Comparison of ENCODE assay signal across 15 cellular contexts in the genomic region with DNA sequence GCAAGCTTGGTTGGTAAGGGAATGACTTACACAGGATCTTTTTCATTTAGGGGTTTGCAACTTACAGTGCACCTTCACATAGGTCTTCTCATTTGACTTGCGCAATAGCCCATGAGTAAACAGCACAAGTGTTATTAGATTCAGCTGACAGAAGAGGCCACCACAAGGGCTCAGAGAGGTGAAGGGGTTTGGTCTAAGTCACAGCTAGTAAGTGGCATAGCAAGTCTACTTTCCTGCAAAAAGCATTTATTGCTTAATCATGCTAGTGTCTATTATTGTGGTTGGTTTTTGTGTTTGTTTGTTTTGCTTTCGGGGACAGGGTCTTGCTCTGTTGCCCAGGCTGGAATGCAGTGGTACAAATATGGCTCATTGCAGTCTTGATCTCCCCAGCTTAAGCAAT.
DNase-seq lines count a peak whose midpoint lies in the region; ATAC-seq, FAIRE-seq and TF ChIP-seq lines count a peak whose summit lies in the region.
"Had no signal": no experiment of that assay in that cellular context is flagged by ENCODE, and none has a peak within 500 bp of the region (broad histone marks: within the 10 kb centered on the region; RNA-seq: fewer than 3 reads in every experiment).

No MANE protein-coding gene starts in this region.

- TF ChIP-seq CTCF in PC-9 (conservative IDR thresholded peaks at IDR 0.05) (no peak), hepatocyte (IDR thresholded peaks at IDR 0.05; ENCODE audit: poor library complexity) (no peak), upper lobe of left lung (IDR thresholded peaks at IDR 0.05) (no peak)

- intact Hi-C loops in PC-9 (cut with micrococcal nuclease; ENCODE audit: unreplicated experiment), result loop anchor here (1.0 to 2.0 kb wide), 5 partner anchors 25 to 180 kb away; no protein-coding TSS in a partner anchor

- H3K79me2 ChIP-seq in PC-9 (ENCODE audit: low read depth) (no peaks in the 10 kb centered on the region), hepatocyte (no peaks in the 10 kb centered on the region)

- FAIRE-seq in GM12892 (lab: Jason Lieb, UNC), result no peak

- H2AFZ ChIP-seq in PC-9 (no peak overlapping the region), hepatocyte (no peak overlapping the region)

- H3K4me3 ChIP-seq in PC-9 (peak overlapping the region; percentile 21; the same call in 1 of the 2 replicates), hepatocyte (no peak overlapping the region), upper lobe of left lung (no peak overlapping the region)
- H3K4me3 ChIP-seq: esophagus muscularis mucosa, transverse colon had no signal

- no peaks in the 10 kb centered on the region; the same call in 1 of the 2 replicates for H3K9me3 ChIP-seq in PC-9 (ENCODE audit: insufficient read depth, low read depth)
- H3K9me3 ChIP-seq in hepatocyte (ENCODE audit: low read depth), result no peaks in the 10 kb centered on the region
- H3K9me3 ChIP-seq in upper lobe of left lung, result no peaks in the 10 kb centered on the region
- H3K9me3 ChIP-seq: esophagus muscularis mucosa, transverse colon had no signal

- peak; percentile 61 to 79 for ATAC-seq in upper lobe of left lung (ENCODE audit: low FRiP score in 2 of 2)

- peaks cover 27% of the 10 kb centered on the region for H3F3A ChIP-seq in PC-9 (ENCODE audit: insufficient read depth, low read depth)

- CTCF ChIA-PET in PC-9 (lab: Charles Lee), result interaction anchor here (0.7 kb wide), 2 partner anchors 81 to 85 kb away, joined by 4 to 5 read pairs; no protein-coding TSS in a partner anchor

- TF ChIP-seq POLR2A in upper lobe of left lung (IDR thresholded peaks at IDR 0.05) (no peak), GM12892 (IDR thresholded peaks at IDR 0.05; ENCODE audit: low read depth, low read length) (no peak)

- no TSS peak for BruUV-seq in PC-9 (replicated peaks; lab: Mats Ljungman, UMichigan)

- no peaks in the 10 kb centered on the region for H3K27me3 ChIP-seq in PC-9 (ENCODE audit: insufficient read depth, low read depth)
- H3K27me3 ChIP-seq in hepatocyte, result no peaks in the 10 kb centered on the region
- no peaks in the 10 kb centered on the region for H3K27me3 ChIP-seq in upper lobe of left lung
- H3K27me3 ChIP-seq: esophagus muscularis mucosa, transverse colon had no signal

- no peaks in the 10 kb centered on the region for H3K9me2 ChIP-seq in PC-9 (ENCODE audit: insufficient read depth)
- no peaks in the 10 kb centered on the region for H3K9me2 ChIP-seq in hepatocyte (replicated peaks; ENCODE audit: insufficient read depth)

- peak; percentile 16 to 36 for DNase-seq in SHP77 (lab: John Stamatoyannopoulos, UW)
- DNase-seq in SHP77 treated with DMSO at 0.1 percent for 48 hours (lab: John Stamatoyannopoulos, UW), result no peak
- DNase-seq in PC-9, result peak; percentile 15 to 94
- DNase-seq in hepatocyte (ENCODE audit: low spot score), result peak; percentile 65
- DNase-seq in upper lobe of left lung, result peak in 1 of 2 donors; percentile 73
- no peak for DNase-seq in NCI-H345 treated with DMSO at 0.1 percent for 48 hours (lab: John Stamatoyannopoulos, UW; ENCODE audit: unreplicated experiment)
- no peak for DNase-seq in GM12892 (ENCODE audit: insufficient read length)
- DNase-seq in GF-D8 (lab: John Stamatoyannopoulos, UW), result no peak
- DNase-seq: activated CD4-positive, alpha-beta T cell treated with anti-CD3 and anti-CD28 coated beads for 4 hours; activated effector memory CD4-positive, alpha-beta T cell treated with Interleukin-2 at 50 U/mL for 16 hours; DND-41; NCI-H1092 treated with DMSO at 0.1 percent for 48 hours; SW 1271; transverse colon had no signal

- 81% methylated on average over 2 of the region's 2 CpGs for WGBS in hepatocyte (ENCODE audit: low lambda C conversion rate, missing lambda C conversion rate)
- WGBS in upper lobe of left lung, 2 donors, result 68 to 81% methylated on average over 2 of the region's 2 CpGs

- H3K4me2 ChIP-seq in PC-9, result peak overlapping the region; percentile 66
- H3K4me2 ChIP-seq in hepatocyte, result peak overlapping the region; percentile 5

- POLR2A ChIA-PET in PC-9 (lab: Charles Lee; ENCODE audit: unreplicated experiment), result no interaction called here

- peak in 2 of 4 donors; percentile 31 to 95 for TF ChIP-seq EP300 in upper lobe of left lung (IDR thresholded peaks at IDR 0.05)

- H4K20me1 ChIP-seq in PC-9 (ENCODE audit: insufficient read depth) (no peaks in the 10 kb centered on the region), hepatocyte (ENCODE audit: insufficient read depth, poor library complexity, severe bottlenecking) (no peaks in the 10 kb centered on the region)

- no peaks in the 10 kb centered on the region for H3K36me3 ChIP-seq in PC-9 (ENCODE audit: low read depth)
- H3K36me3 ChIP-seq in hepatocyte (replicated peaks; ENCODE audit: insufficient read depth, low read depth), result no peaks in the 10 kb centered on the region
- no peaks in the 10 kb centered on the region for H3K36me3 ChIP-seq in upper lobe of left lung
- H3K36me3 ChIP-seq: esophagus muscularis mucosa, transverse colon had no signal

- H3K27ac ChIP-seq in PC-9, result peak overlapping the region; percentile 96
- H3K27ac ChIP-seq in hepatocyte, result peak overlapping the region; percentile 90
- H3K27ac ChIP-seq in upper lobe of left lung, result peak overlapping the region; percentile 14 to 84 (median 54)
- H3K27ac ChIP-seq: esophagus muscularis mucosa, transverse colon had no signal

- H3K4me1 ChIP-seq in PC-9 (replicated peaks; ENCODE audit: insufficient read depth) (peaks cover 31% of the 10 kb centered on the region), hepatocyte (ENCODE audit: insufficient read depth) (peaks cover 20% of the 10 kb centered on the region), upper lobe of left lung (peaks cover 12 to 21% (median 17%) of the 10 kb centered on the region in 4 donors)
- H3K4me1 ChIP-seq: esophagus muscularis mucosa had no signal

Comparison
In these comparisons a context has a peak if more than half of its experiments do, and no peak if none do; other contexts are left out.
1. DNase-seq: peak in SHP77 (2 of 2), PC-9 (2 of 2) and hepatocyte (single experiment); none in SHP77 treated with DMSO at 0.1 percent for 48 hours (single experiment), NCI-H345 treated with DMSO at 0.1 percent for 48 hours (single experiment), GM12892 (single experiment) and GF-D8 (single experiment).
2. Peak in every context shown above with its lines, with median percentiles within 50 percentile points of each other: H3K27ac ChIP-seq.